ENCODE assay signal across 1 cellular context in the genomic region with DNA sequence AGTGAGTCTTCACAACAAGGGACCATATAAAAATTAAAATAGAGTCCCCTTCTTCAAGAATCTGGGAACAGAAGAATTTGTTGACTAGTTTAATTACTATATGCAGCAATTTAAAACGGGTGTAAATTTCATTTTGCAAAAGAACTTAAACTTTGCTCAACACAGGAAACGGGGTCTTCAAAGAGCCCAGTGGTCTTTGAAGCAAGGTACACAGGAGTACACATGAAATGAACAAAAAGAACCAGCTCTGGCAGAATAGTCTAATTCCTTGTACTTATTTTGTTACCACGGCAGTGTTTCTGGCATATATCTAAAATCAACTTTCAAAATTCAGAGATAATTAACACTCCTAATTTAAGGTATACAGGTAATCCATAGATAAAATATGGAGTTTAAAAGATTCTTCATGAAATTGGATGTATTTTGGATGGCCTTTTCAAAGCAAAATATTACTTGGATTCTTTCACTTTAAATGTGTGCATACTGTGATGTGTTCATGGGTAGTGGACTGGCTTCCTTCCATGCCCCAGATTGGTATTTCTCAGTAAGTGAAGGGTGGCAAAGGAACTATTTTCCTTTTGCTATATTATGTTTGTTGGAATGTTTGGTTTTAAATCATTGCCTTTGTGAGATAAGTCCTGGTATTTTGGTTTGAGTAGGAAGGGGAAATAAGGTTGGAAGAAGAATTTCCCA.
TF ChIP-seq lines count a peak whose summit lies in the region.

No MANE protein-coding gene starts in this region.

TF ChIP-seq in WTC11, 78 proteins besides CTCF, POLR2A, EP300 and RAD21 (continued from another document):
- no peak for TF ChIP-seq ZNF281 (CRISPR knock-in tag; IDR thresholded peaks at IDR 0.05)
- TF ChIP-seq CREM (CRISPR knock-in tag; IDR thresholded peaks at IDR 0.05) = no peak
- no peak for TF ChIP-seq NR3C1 (CRISPR knock-in tag; conservative IDR thresholded peaks at IDR 0.05; ENCODE audit: low read depth)
- TF ChIP-seq ZNF219 (CRISPR knock-in tag; IDR thresholded peaks at IDR 0.05; ENCODE audit: borderline replicate concordance) = no peak
- no peak for TF ChIP-seq EMX1 (CRISPR knock-in tag; IDR thresholded peaks at IDR 0.05)
- no peak for TF ChIP-seq JAZF1 (CRISPR knock-in tag; IDR thresholded peaks at IDR 0.05)
- TF ChIP-seq JUN (CRISPR knock-in tag; IDR thresholded peaks at IDR 0.05) = no peak
- TF ChIP-seq KAT7 (CRISPR knock-in tag; IDR thresholded peaks at IDR 0.05; ENCODE audit: borderline replicate concordance) = no peak
- TF ChIP-seq, protein P1, sequence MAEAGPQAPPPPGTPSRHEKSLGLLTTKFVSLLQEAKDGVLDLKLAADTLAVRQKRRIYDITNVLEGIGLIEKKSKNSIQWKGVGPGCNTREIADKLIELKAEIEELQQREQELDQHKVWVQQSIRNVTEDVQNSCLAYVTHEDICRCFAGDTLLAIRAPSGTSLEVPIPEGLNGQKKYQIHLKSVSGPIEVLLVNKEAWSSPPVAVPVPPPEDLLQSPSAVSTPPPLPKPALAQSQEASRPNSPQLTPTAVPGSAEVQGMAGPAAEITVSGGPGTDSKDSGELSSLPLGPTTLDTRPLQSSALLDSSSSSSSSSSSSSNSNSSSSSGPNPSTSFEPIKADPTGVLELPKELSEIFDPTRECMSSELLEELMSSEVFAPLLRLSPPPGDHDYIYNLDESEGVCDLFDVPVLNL (CRISPR knock-in tag; IDR thresholded peaks at IDR 0.05; ENCODE audit: borderline replicate concordance, low read depth) = no peak
- no peak for TF ChIP-seq OVOL2 (CRISPR knock-in tag; IDR thresholded peaks at IDR 0.05; ENCODE audit: borderline replicate concordance)
- no peak for TF ChIP-seq CREB1 (CRISPR knock-in tag; IDR thresholded peaks at IDR 0.05)
- TF ChIP-seq, protein P2, sequence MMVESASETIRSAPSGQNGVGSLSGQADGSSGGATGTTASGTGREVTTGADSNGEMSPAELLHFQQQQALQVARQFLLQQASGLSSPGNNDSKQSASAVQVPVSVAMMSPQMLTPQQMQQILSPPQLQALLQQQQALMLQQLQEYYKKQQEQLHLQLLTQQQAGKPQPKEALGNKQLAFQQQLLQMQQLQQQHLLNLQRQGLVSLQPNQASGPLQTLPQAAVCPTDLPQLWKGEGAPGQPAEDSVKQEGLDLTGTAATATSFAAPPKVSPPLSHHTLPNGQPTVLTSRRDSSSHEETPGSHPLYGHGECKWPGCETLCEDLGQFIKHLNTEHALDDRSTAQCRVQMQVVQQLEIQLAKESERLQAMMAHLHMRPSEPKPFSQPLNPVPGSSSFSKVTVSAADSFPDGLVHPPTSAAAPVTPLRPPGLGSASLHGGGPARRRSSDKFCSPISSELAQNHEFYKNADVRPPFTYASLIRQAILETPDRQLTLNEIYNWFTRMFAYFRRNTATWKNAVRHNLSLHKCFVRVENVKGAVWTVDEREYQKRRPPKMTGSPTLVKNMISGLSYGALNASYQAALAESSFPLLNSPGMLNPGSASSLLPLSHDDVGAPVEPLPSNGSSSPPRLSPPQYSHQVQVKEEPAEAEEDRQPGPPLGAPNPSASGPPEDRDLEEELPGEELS (CRISPR knock-in tag; IDR thresholded peaks at IDR 0.05) = no peak
- no peak for TF ChIP-seq E2F5 (CRISPR knock-in tag; IDR thresholded peaks at IDR 0.05)
- TF ChIP-seq FOXP1 (CRISPR knock-in tag; IDR thresholded peaks at IDR 0.05; ENCODE audit: borderline replicate concordance) = no peak
